ENCODE assay signal across 11 cellular contexts in the genomic region with DNA sequence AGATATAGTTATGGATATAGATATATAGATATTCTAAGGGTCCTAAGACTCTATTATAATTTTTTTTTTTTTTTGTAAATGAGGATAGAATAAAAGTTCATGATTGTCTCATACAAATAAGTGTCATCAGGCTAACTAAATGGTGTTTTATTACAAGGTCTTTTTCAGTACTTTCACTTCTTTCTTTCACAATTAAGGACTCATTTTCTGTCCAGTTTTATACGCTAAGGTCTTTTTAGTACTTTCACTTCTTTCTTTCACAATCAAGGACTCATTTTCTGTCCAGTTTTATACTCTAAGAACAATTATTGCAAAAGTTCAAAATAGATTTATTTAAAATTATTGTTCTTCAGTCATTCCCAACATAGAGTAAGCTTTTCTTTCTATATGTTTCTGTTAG.
DNase-seq lines count a peak whose midpoint lies in the region; ATAC-seq and TF ChIP-seq lines count a peak whose summit lies in the region.
"Had no signal": no experiment of that assay in that cellular context is flagged by ENCODE, and none has a peak within 500 bp of the region (broad histone marks: within the 10 kb centered on the region; RNA-seq: fewer than 3 reads in every experiment).

No MANE protein-coding gene starts in this region.

- TF ChIP-seq CTCF in GM12865 (IDR thresholded peaks at IDR 0.05; ENCODE audit: insufficient read depth, low read depth, low read length, missing control alignments) (no peak), OCI-LY3 (IDR thresholded peaks at IDR 0.05; ENCODE audit: low read depth, low read length) (no peak), foreskin fibroblast (IDR thresholded peaks at IDR 0.05; ENCODE audit: low read depth, low read length) (no peak)

- peaks cover 36% of the 10 kb centered on the region for H3K79me2 ChIP-seq in OCI-LY3 (ENCODE audit: low read length)

- H2AFZ ChIP-seq in OCI-LY3 (ENCODE audit: low read depth, low read length): no peak overlapping the region

- H3K36me3 ChIP-seq in OCI-LY3 (replicated peaks; ENCODE audit: low read depth, low read length): no peaks in the 10 kb centered on the region
- H3K36me3 ChIP-seq: BLaER1 treated with 17β-estradiol and CSF1 and Interleukin-3, amounts not matched to agents 10 nM and 100 nM had no signal

- H3K4me1 ChIP-seq in OCI-LY3 (ENCODE audit: low read length): peaks cover 74% of the 10 kb centered on the region

- peak overlapping the region; percentile 84 for H3K27ac ChIP-seq in OCI-LY3 (ENCODE audit: low read length)

- peak overlapping the region; percentile 26 for H3K4me3 ChIP-seq in GM12865 (ENCODE audit: low read depth, low read length)
- peak overlapping the region; percentile 53 for H3K4me3 ChIP-seq in OCI-LY3 (ENCODE audit: low read length)
- H3K4me3 ChIP-seq in foreskin fibroblast (ENCODE audit: low read depth in 1 of 2, low read length in 2 of 2): no peak overlapping the region
- H3K4me3 ChIP-seq: BLaER1 treated with 17β-estradiol and CSF1 and Interleukin-3, amounts not matched to agents 10 nM and 100 nM had no signal

- no peaks in the 10 kb centered on the region for H3K9me3 ChIP-seq in OCI-LY3 (ENCODE audit: insufficient read depth, low read length)

- ATAC-seq in GM21360 (IDR thresholded peaks at IDR 0.05; ENCODE audit: unreplicated experiment) (peak; percentile 72), HG03095 (IDR thresholded peaks at IDR 0.05; ENCODE audit: unreplicated experiment) (peak; percentile 73)

- H3K27me3 ChIP-seq in OCI-LY3 (ENCODE audit: low read depth, low read length): no peaks in the 10 kb centered on the region
- H3K27me3 ChIP-seq: BLaER1 treated with 17β-estradiol and CSF1 and Interleukin-3, amounts not matched to agents 10 nM and 100 nM had no signal

- peak; percentile 40 for DNase-seq in GM12865 (ENCODE audit: low read depth)
- no peak for DNase-seq in activated CD4-positive, alpha-beta T cell treated with anti-CD3 and anti-CD28 coated beads for 4 hours
- DNase-seq in amygdala (lab: John Stamatoyannopoulos, UW): no peak
- DNase-seq in foreskin fibroblast: no peak
- DNase-seq in HK-2 (ENCODE audit: unreplicated experiment): no peak
- DNase-seq: activated T-cell treated with anti-CD3 and anti-CD28 coated beads, Interleukin-2, amount 50 U/mL, for 72 hours; retina had no signal

- no peaks in the 10 kb centered on the region for H4K20me1 ChIP-seq in OCI-LY3 (ENCODE audit: insufficient read depth, low read length)

- peak overlapping the region; percentile 54 for H3K9ac ChIP-seq in OCI-LY3 (ENCODE audit: low read length)

- peak overlapping the region; percentile 57 for H3K4me2 ChIP-seq in OCI-LY3 (ENCODE audit: low read length)

Comparison
In these comparisons a context has a peak if more than half of its experiments do, and no peak if none do; other contexts are left out.
1. H3K4me3 ChIP-seq: peak in GM12865 (single experiment) and OCI-LY3 (single experiment); none in foreskin fibroblast (0 of 2).